ENCODE assay signal across 32 cellular contexts in genomic region chr15:86850939-86851338, GRCh38.
"Had no signal": no experiment of that assay in that cellular context is flagged by ENCODE, and none has a peak within 500 bp of the region (broad histone marks: within the 10 kb centered on the region; RNA-seq: fewer than 3 reads in every experiment).

No MANE protein-coding gene starts in this region.

- H3K4me3 ChIP-seq: adrenal gland, ascending aorta, body of pancreas, breast epithelium had no signal

- H3K36me3 ChIP-seq: adrenal gland, ascending aorta, brain microvascular endothelial cell, breast epithelium had no signal

- H3K4me1 ChIP-seq: adrenal gland, ascending aorta, body of pancreas, breast epithelium had no signal

- DNase-seq: activated effector memory CD4-positive, alpha-beta T cell treated with anti-CD3 and anti-CD28 coated beads, Interleukin-2, amount 50 U/mL, for 16 hours; activated effector memory CD4-positive, alpha-beta T cell treated with Interleukin-2 at 50 U/mL for 16 hours; activated gamma-delta T cell; activated gamma-delta T cell treated with Interleukin-2 at 50 U/mL for 16 hours; activated naive CD4-positive, alpha-beta T cell; activated naive CD4-positive, alpha-beta T cell treated with anti-CD3 and anti-CD28 coated beads for 36 hours; activated naive CD4-positive, alpha-beta T cell treated with anti-CD3 and anti-CD28 coated beads, Interleukin-2, amount 10 ng/mL, durations not matched to agents 7 days and 5 days; activated naive CD4-positive, alpha-beta T cell treated with anti-CD3 and anti-CD28 coated beads, Interleukin-2, amount 50 U/mL, for 16 hours; activated naive CD4-positive, alpha-beta T cell treated with Interleukin-2 at 50 U/mL for 16 hours; activated naive CD8-positive, alpha-beta T cell treated with anti-CD3 and anti-CD28 coated beads for 36 hours; activated naive CD8-positive, alpha-beta T cell treated with anti-CD3 and anti-CD28 coated beads, Interleukin-2, amount 10 ng/mL, durations not matched to agents 7 days and 5 days; activated naive CD8-positive, alpha-beta T cell treated with anti-CD3 and anti-CD28 coated beads, Interleukin-2, amount 50 U/mL, for 24 hours; activated T-cell treated with anti-CD3 and anti-CD28 coated beads for 4 hours; activated T-cell treated with anti-CD3 and anti-CD28 coated beads, Interleukin-2, amount 50 U/mL, for 1 hour; activated T-cell treated with anti-CD3 and anti-CD28 coated beads, Interleukin-2, amount 50 U/mL, for 24 hours; activated T-cell treated with anti-CD3 and anti-CD28 coated beads, Interleukin-2, amount 50 U/mL, for 4 hours; activated T-cell treated with anti-CD3 and anti-CD28 coated beads, Interleukin-2, amount 50 U/mL, for 48 hours; activated T-cell treated with anti-CD3 and anti-CD28 coated beads, Interleukin-2, amount 50 U/mL, for 72 hours; adrenal gland; amniotic stem cell; amygdala; anterior cingulate cortex; aorta; body of pancreas; brain microvascular endothelial cell; caudate nucleus; central memory CD4-positive, alpha-beta T cell; cerebellar nuclear complex had no signal

- H3K27me3 ChIP-seq: adrenal gland, ascending aorta, body of pancreas, brain microvascular endothelial cell, breast epithelium had no signal

- H3K27ac ChIP-seq: adrenal gland, ascending aorta, body of pancreas, brain microvascular endothelial cell, breast epithelium had no signal

- H3K9me3 ChIP-seq: adrenal gland, ascending aorta, body of pancreas, breast epithelium had no signal

- ATAC-seq: activated naive CD4-positive, alpha-beta T cell treated with anti-CD3 and anti-CD28 coated beads, Interleukin-2, amount 50 U/mL, for 72 hours; activated naive CD8-positive, alpha-beta T cell treated with anti-CD3 and anti-CD28 coated beads, Interleukin-2, amount 50 U/mL, for 24 hours; activated T-cell treated with anti-CD3 and anti-CD28 coated beads, Interleukin-2, amount 50 U/mL, for 4 hours; activated T-cell treated with anti-CD3 and anti-CD28 coated beads, Interleukin-2, amount 50 U/mL, for 72 hours; activated T-helper 17 cell treated with anti-CD3 and anti-CD28 coated beads, Interleukin-2, amount 50 U/mL, for 72 hours; body of pancreas had no signal
